Comparison of ENCODE assay signal across 8 cellular contexts in genomic region chr18:74598350-74599001, GRCh38. TPM values are rescaled to one million over a fixed set of nuclear protein-coding genes. Genes with fewer than 3 reads are reported as not detected.
DNase-seq lines count a peak whose midpoint lies in the region; ATAC-seq, FAIRE-seq and TF ChIP-seq lines count a peak whose summit lies in the region.

No MANE protein-coding gene starts in this region.

- H3K4me1 ChIP-seq in pancreas (peaks cover 9 to 16% (median 14%) of the 10 kb centered on the region in 3 donors), tibial artery (peaks cover 0 to 25% (median 11%) of the 10 kb centered on the region in 4 donors)

- peaks cover 30% of the 10 kb centered on the region for H3K36me3 Mint-ChIP-seq in Calu3 (ENCODE audit: insufficient read depth, unreplicated experiment)

- peaks cover 7% of the 10 kb centered on the region for H3K4me1 Mint-ChIP-seq in Calu3 (ENCODE audit: low read depth, unreplicated experiment)

- intact Hi-C loops in Calu3 (cut with micrococcal nuclease; ENCODE audit: unreplicated experiment) (no loop called here), pancreas (cut with DNase I) (no loop called here), tibial artery (cut with DNase I; ENCODE audit: low total_unique reads) (loop anchor here (5.0 kb wide), 1 partner anchor 306 kb away; the partner anchor contains the start of gene CYB5A)

- CTCF ChIA-PET in Calu3 (lab: Charles Lee) = no interaction called here

- DNase-seq in Calu3 (peak; percentile 71), RKO (ENCODE audit: low spot score) (peak; percentile 69), globus pallidus (ENCODE audit: low spot score) (peak; percentile 16), pancreas (peak; percentile 36 to 84 (median 60)), tibial artery (peak; percentile 28 to 71)
- peak; percentile 88 for DNase-seq in activated effector memory CD4-positive, alpha-beta T cell treated with anti-CD3 and anti-CD28 coated beads, Interleukin-2, amount 50 U/mL, for 16 hours

- FAIRE-seq in pancreas (lab: Jason Lieb, UNC) = no peak

- H3K27me3 ChIP-seq in pancreas (no peaks in the 10 kb centered on the region), tibial artery (no peaks in the 10 kb centered on the region)

- H3K9me3 ChIP-seq in pancreas (no peaks in the 10 kb centered on the region), tibial artery (no peaks in the 10 kb centered on the region)

- H3K27ac Mint-ChIP-seq in Calu3 (ENCODE audit: unreplicated experiment) = peak overlapping the region; percentile 91

- H3K9me3 Mint-ChIP-seq in Calu3 (ENCODE audit: low read depth, unreplicated experiment) = no peaks in the 10 kb centered on the region

- H3K27me3 Mint-ChIP-seq in Calu3 (ENCODE audit: unreplicated experiment) = no peaks in the 10 kb centered on the region

- H3K4me3 ChIP-seq in pancreas = peak overlapping the region; percentile 88 to 100 (median 93)
- peak overlapping the region; percentile 94 to 99 for H3K4me3 ChIP-seq in tibial artery

- no peaks in the 10 kb centered on the region for H3K36me3 ChIP-seq in pancreas
- peaks cover 8 to 12% (median 10%) of the 10 kb centered on the region in 3 donors for H3K36me3 ChIP-seq in tibial artery

- 0% methylated on average over 40 to 44 of the region's 44 CpGs for WGBS in pancreas, 2 donors

- H3K27ac ChIP-seq in pancreas (peak overlapping the region; percentile 94 to 98 (median 96)), tibial artery (peak overlapping the region; percentile 96 to 99)

- BruUV-seq in Calu3 (replicated peaks; lab: Mats Ljungman, UMichigan) = no TSS peak

- H3K4me3 Mint-ChIP-seq in Calu3 (ENCODE audit: low read depth, unreplicated experiment) = peak overlapping the region; percentile 99

- ATAC-seq in GM19452 (IDR thresholded peaks at IDR 0.05; ENCODE audit: unreplicated experiment) = peak; percentile 60
- peak; percentile 66 for ATAC-seq in HG03571 (IDR thresholded peaks at IDR 0.05; ENCODE audit: unreplicated experiment)
- peak; percentile 29 to 60 (median 46) for ATAC-seq in pancreas

- TF ChIP-seq CTCF in Calu3 (IDR thresholded peaks at IDR 0.05; ENCODE audit: unreplicated experiment) (no peak), pancreas (IDR thresholded peaks at IDR 0.05) (no peak), tibial artery (IDR thresholded peaks at IDR 0.05) (peak; percentile 8 to 16)

RNA-seq across cellular contexts. Expression of gene ZNF407, which starts 0.8 kb away (rescaled TPM):
- 15.1 and 17.4 TPM in 2 replicates for total RNA-seq in Calu3 (2022)
- total RNA-seq in pancreas = 1 to 10 TPM; 4.5 to 10.0 (median 5.5) TPM
- polyA plus RNA-seq in pancreas = 1 to 10 TPM; 2.7 to 2.8 TPM

Comparison
In these comparisons a context has a peak if more than half of its experiments do, and no peak if none do; other contexts are left out.
1. Peak in every context shown above with its lines: DNase-seq, ATAC-seq, H3K4me3 ChIP-seq and H3K27ac ChIP-seq.
2. DNase-seq: peak in every context shown above with its lines; median percentile 88 in activated effector memory CD4-positive, alpha-beta T cell treated with anti-CD3 and anti-CD28 coated beads, Interleukin-2, amount 50 U/mL, for 16 hours; 71 in Calu3; 69 in RKO; 60 in pancreas; 50 in tibial artery; 16 in globus pallidus.
3. CTCF ChIP-seq: peak in tibial artery (2 of 2); none in Calu3 (single experiment) and pancreas (0 of 4).